Comparison of ENCODE assay signal across 12 cellular contexts in genomic region chr17:8673621-8674020, GRCh38. TPM values are rescaled to one million over a fixed set of nuclear protein-coding genes. Genes with fewer than 3 reads are reported as not detected.
A peak's percentile ranks its signal among the peaks of the same experiment; 100 is the strongest.
DNase-seq lines count a peak whose midpoint lies in the region; ATAC-seq and TF ChIP-seq lines count a peak whose summit lies in the region.
"Had no signal": no experiment of that assay in that cellular context is flagged by ENCODE, and none has a peak within 500 bp of the region (broad histone marks: within the 10 kb centered on the region; RNA-seq: fewer than 3 reads in every experiment).

No MANE protein-coding gene starts in this region.

- in situ Hi-C loops in brain microvascular endothelial cell (cut with HindIII; ENCODE audit: low pct_ligation_motif_present, low sequenced_read_pairs): no loop called here

- H3K27me3 ChIP-seq in brain microvascular endothelial cell (replicated peaks): no peaks in the 10 kb centered on the region
- no peaks in the 10 kb centered on the region for H3K27me3 ChIP-seq in tibial artery
- H3K27me3 ChIP-seq: cardiac muscle cell had no signal

- H3K36me3 ChIP-seq in brain microvascular endothelial cell (replicated peaks) (no peaks in the 10 kb centered on the region), tibial artery (no peaks in the 10 kb centered on the region)
- H3K36me3 ChIP-seq: cardiac muscle cell had no signal

- H3K27ac ChIP-seq in brain microvascular endothelial cell (peak overlapping the region; percentile 81), tibial artery (peak overlapping the region; percentile 84 to 87)
- H3K27ac ChIP-seq: cardiac muscle cell had no signal

- H3K4me3 ChIP-seq in brain microvascular endothelial cell (ENCODE audit: low read depth, low read length) (no peak overlapping the region), tibial artery (no peak overlapping the region)
- H3K4me3 ChIP-seq: cardiac muscle cell, GM12878 had no signal

- no peaks in the 10 kb centered on the region for H3K9me3 ChIP-seq in tibial artery

- no peak for ATAC-seq in HG02885 (IDR thresholded peaks at IDR 0.05; ENCODE audit: poor library complexity, unreplicated experiment)
- ATAC-seq: GM12878 had no signal

- intact Hi-C loops in tibial artery (cut with DNase I; ENCODE audit: low total_unique reads): no loop called here

- TF ChIP-seq CTCF in brain microvascular endothelial cell (IDR thresholded peaks at IDR 0.05; ENCODE audit: low read depth, low read length, missing control alignments) (no peak), tibial artery (IDR thresholded peaks at IDR 0.05) (no peak)

- DNase-seq in LHCN-M2 (ENCODE audit: low read depth) (peak; percentile 11), brain microvascular endothelial cell (peak; percentile 90), iris pigment epithelial cell (ENCODE audit: low read depth) (peak; percentile 31), tibial artery (peak in 1 of 2 donors; percentile 41), COR-L47 (lab: John Stamatoyannopoulos, UW) (no peak)
- no peak for DNase-seq in stimulated activated CD4-positive, alpha-beta T cell treated with anti-CD3 and anti-CD28 coated beads, Interleukin-15, amount 100 ng/mL, for 24 hours
- DNase-seq: activated CD4-positive, alpha-beta T cell treated with anti-CD3 and anti-CD28 coated beads, Interleukin-2, amount 50 U/mL, for 4 hours; erythroblast; naive B cell had no signal

- peaks cover 0 to 78% (median 35%) of the 10 kb centered on the region in 4 donors for H3K4me1 ChIP-seq in tibial artery

RNA-seq across cellular contexts. Expression of gene MYH10, which starts 43.1 kb away (rescaled TPM):
- total RNA-seq in LHCN-M2 (2014; rRNA removed): 30.8 and 40.4 TPM in 2 replicates
- 20.9 TPM for polyA plus RNA-seq in LHCN-M2 (2012)

Comparison
In these comparisons a context has a peak if more than half of its experiments do, and no peak if none do; other contexts are left out.
1. DNase-seq: peak in LHCN-M2 (single experiment), brain microvascular endothelial cell (single experiment) and iris pigment epithelial cell (single experiment); none in COR-L47 (single experiment) and stimulated activated CD4-positive, alpha-beta T cell treated with anti-CD3 and anti-CD28 coated beads, Interleukin-15, amount 100 ng/mL, for 24 hours (single experiment).